19 cellular contexts compared by ENCODE assay signal in genomic region chr3:192060160-192060783, GRCh38.
DNase-seq lines count a peak whose midpoint lies in the region; ATAC-seq, FAIRE-seq and TF ChIP-seq lines count a peak whose summit lies in the region.
"Had no signal": no experiment of that assay in that cellular context is flagged by ENCODE, and none has a peak within 500 bp of the region (broad histone marks: within the 10 kb centered on the region; RNA-seq: fewer than 3 reads in every experiment).

No MANE protein-coding gene starts in this region.

- H3K4me2 ChIP-seq in DOHH2 (ENCODE audit: low read length): peak overlapping the region; percentile 17; the same call in 1 of the 2 replicates

- 0 out of 2 replicates have a peak, but pooled peaks cover 4% of the 10 kb centered on the region for H3K9me3 ChIP-seq in DOHH2 (ENCODE audit: control insufficient read depth, insufficient read depth, low read length)
- H3K9me3 ChIP-seq in left ventricle myocardium inferior (replicated peaks): no peaks in the 10 kb centered on the region
- H3K9me3 ChIP-seq: right lobe of liver, SJSA1, uterus had no signal

- H3K36me3 ChIP-seq in DOHH2 (ENCODE audit: control insufficient read depth, low read length): peaks cover 10% of the 10 kb centered on the region; the same call in 1 of the 2 replicates
- no peaks in the 10 kb centered on the region for H3K36me3 ChIP-seq in left ventricle myocardium inferior
- H3K36me3 ChIP-seq: cardiac muscle cell, right lobe of liver, SJSA1, uterus had no signal

- FAIRE-seq in islet of Langerhans (lab: Jason Lieb, UNC): peak; percentile 47
- FAIRE-seq: K562 had no signal

- intact Hi-C loops in left ventricle myocardium inferior (cut with micrococcal nuclease): no loop called here

- H3K27me3 ChIP-seq in DOHH2 (ENCODE audit: control insufficient read depth, low read length) (no peaks in the 10 kb centered on the region), left ventricle myocardium inferior (ENCODE audit: low read depth) (no peaks in the 10 kb centered on the region)
- H3K27me3 ChIP-seq: cardiac muscle cell, right lobe of liver, SJSA1, uterus had no signal

- in situ Hi-C loops in GM13976 (cut with MboI; ENCODE audit: low sequenced_read_pairs, unreplicated experiment): no loop called here

- H3K9me2 ChIP-seq in DOHH2 (replicated peaks; ENCODE audit: control insufficient read depth, low read length): no peaks in the 10 kb centered on the region

- H3K4me1 ChIP-seq in DOHH2 (ENCODE audit: control insufficient read depth, low read length) (peaks cover 52% of the 10 kb centered on the region), left ventricle myocardium inferior (no peaks in the 10 kb centered on the region)
- H3K4me1 ChIP-seq: right lobe of liver, SJSA1, uterus had no signal

- ATAC-seq in HG03439 (IDR thresholded peaks at IDR 0.05; ENCODE audit: unreplicated experiment): no peak
- ATAC-seq: activated CD8-positive, alpha-beta memory T cell treated with anti-CD3 and anti-CD28 coated beads, Interleukin-2, amount 10 ng/mL, durations not matched to agents 7 days and 5 days; K562; left ventricle myocardium superior; natural killer cell treated with Interleukin-12 subunit alpha and Interleukin-12 subunit beta and Interleukin-15 and Interleukin-18, amount 100 ng/mL, for 72 hours; right lobe of liver; stimulated activated naive CD8-positive, alpha-beta T cell treated with anti-CD3 and anti-CD28 coated beads, Interleukin-15, Interleukin-2, amounts not matched to agents 100 U/mL and 50 U/mL, for 24 hours; WTC11 had no signal

- H4K20me1 ChIP-seq in DOHH2 (ENCODE audit: control insufficient read depth, insufficient read depth, low read depth, low read length): no peaks in the 10 kb centered on the region

- H3K4me3 ChIP-seq in DOHH2 (ENCODE audit: low read length) (no peak overlapping the region), left ventricle myocardium inferior (no peak overlapping the region)
- H3K4me3 ChIP-seq: cardiac muscle cell, K562, right lobe of liver, SJSA1, uterus had no signal

- H3K79me2 ChIP-seq in DOHH2 (ENCODE audit: control insufficient read depth, low read length): no peaks in the 10 kb centered on the region

- peaks cover 3% of the 10 kb centered on the region; the same call in 1 of the 2 replicates for H3F3A ChIP-seq in DOHH2 (ENCODE audit: control insufficient read depth, insufficient read depth)

- DNase-seq in NCI-H1417 (lab: John Stamatoyannopoulos, UW): peak; percentile 79 to 99 (median 93)
- DNase-seq in NCI-H774 (lab: John Stamatoyannopoulos, UW): peak; percentile 94
- no peak for DNase-seq in left ventricle myocardium inferior
- no peak for DNase-seq in GM13976 (ENCODE audit: low spot score)
- no peak for DNase-seq in HT-29 (ENCODE audit: low spot score)
- DNase-seq: activated CD8-positive, alpha-beta memory T cell treated with anti-CD3 and anti-CD28 coated beads, Interleukin-2, amount 10 ng/mL, durations not matched to agents 7 days and 5 days; activated naive CD4-positive, alpha-beta T cell treated with anti-CD3 and anti-CD28 coated beads for 36 hours; left ventricle myocardium superior; right lobe of liver; stimulated activated naive CD8-positive, alpha-beta T cell treated with anti-CD3 and anti-CD28 coated beads, Interleukin-15, Interleukin-2, amounts not matched to agents 100 U/mL and 50 U/mL, for 24 hours; uterus had no signal

- H3K27ac ChIP-seq in DOHH2 (ENCODE audit: low read depth, low read length): no peak overlapping the region
- H3K27ac ChIP-seq in left ventricle myocardium inferior (replicated peaks): no peak overlapping the region
- H3K27ac ChIP-seq: cardiac muscle cell, right lobe of liver, SJSA1, uterus had no signal

- TF ChIP-seq CTCF in DOHH2 (IDR thresholded peaks at IDR 0.05; ENCODE audit: low read depth, low read length, poor library complexity, severe bottlenecking) (no peak), left ventricle myocardium inferior (IDR thresholded peaks at IDR 0.05; ENCODE audit: borderline replicate concordance) (no peak), GM13976 (IDR thresholded peaks at IDR 0.05; ENCODE audit: borderline replicate concordance, control extremely low read depth, extremely low read depth, insufficient read depth, missing control alignments) (no peak)

Comparison
In these comparisons a context has a peak if more than half of its experiments do, and no peak if none do; other contexts are left out.
1. DNase-seq: peak in NCI-H1417 (3 of 3) and NCI-H774 (single experiment); none in left ventricle myocardium inferior (single experiment), GM13976 (single experiment) and HT-29 (single experiment).